ENCODE assay signal across 1 cellular context in genomic region chr19:38899447-38900219, GRCh38.
A peak's percentile ranks its signal among the peaks of the same experiment; 100 is the strongest.
TF ChIP-seq lines count a peak whose summit lies in the region.

Gene NFKBIB, plus strand, starts transcription at chr19:38899969. Its CDS starts 64 bp downstream, at chr19:38900033.
Gene SIRT2, minus strand, starts transcription at chr19:38899618. Its CDS starts 97 bp downstream, at chr19:38899521.

TF ChIP-seq in HEK293, 187 proteins besides CTCF, POLR2A, EP300 and RAD21 (continued from another document and continues in another):
- TF ChIP-seq ZNF248 (tag by site-specific recombination; IDR thresholded peaks at IDR 0.05) = no peak
- no peak for TF ChIP-seq BCL11B (tag by site-specific recombination; IDR thresholded peaks at IDR 0.05; ENCODE audit: low read depth)
- no peak; the same call in 1 of the 2 replicates for TF ChIP-seq ZFP3 (tag by site-specific recombination; IDR thresholded peaks at IDR 0.05; ENCODE audit: low read depth)
- TF ChIP-seq ZNF768 (tag by site-specific recombination; IDR thresholded peaks at IDR 0.05) = no peak
- peak; percentile 74; the same call in 1 of the 2 replicates for TF ChIP-seq INSM2 (tag by site-specific recombination; IDR thresholded peaks at IDR 0.05)
- no peak for TF ChIP-seq TCF7L2 (IDR thresholded peaks at IDR 0.05; ENCODE audit: borderline replicate concordance, low read depth, low read length)
- peak; percentile 99 for TF ChIP-seq SCRT1 (tag by site-specific recombination; IDR thresholded peaks at IDR 0.05; ENCODE audit: borderline replicate concordance)
- TF ChIP-seq, protein P1, sequence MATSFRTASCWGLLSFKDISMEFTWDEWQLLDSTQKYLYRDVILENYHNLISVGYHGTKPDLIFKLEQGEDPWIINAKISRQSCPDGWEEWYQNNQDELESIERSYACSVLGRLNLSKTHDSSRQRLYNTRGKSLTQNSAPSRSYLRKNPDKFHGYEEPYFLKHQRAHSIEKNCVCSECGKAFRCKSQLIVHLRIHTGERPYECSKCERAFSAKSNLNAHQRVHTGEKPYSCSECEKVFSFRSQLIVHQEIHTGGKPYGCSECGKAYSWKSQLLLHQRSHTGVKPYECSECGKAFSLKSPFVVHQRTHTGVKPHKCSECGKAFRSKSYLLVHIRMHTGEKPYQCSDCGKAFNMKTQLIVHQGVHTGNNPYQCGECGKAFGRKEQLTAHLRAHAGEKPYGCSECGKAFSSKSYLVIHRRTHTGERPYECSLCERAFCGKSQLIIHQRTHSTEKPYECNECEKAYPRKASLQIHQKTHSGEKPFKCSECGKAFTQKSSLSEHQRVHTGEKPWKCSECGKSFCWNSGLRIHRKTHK (tag by site-specific recombination; IDR thresholded peaks at IDR 0.05) = no peak
- peak; percentile 86; the same call in 1 of the 2 replicates for TF ChIP-seq HOXA7 (CRISPR knock-in tag; IDR thresholded peaks at IDR 0.05; ENCODE audit: borderline replicate concordance)
- TF ChIP-seq ZNF121 (tag by site-specific recombination; IDR thresholded peaks at IDR 0.05) = peak; percentile 100
- TF ChIP-seq ZNF266 (tag by site-specific recombination; IDR thresholded peaks at IDR 0.05; ENCODE audit: low read depth) = no peak
- TF ChIP-seq ZNF707 (tag by site-specific recombination; IDR thresholded peaks at IDR 0.05) = no peak
- no peak for TF ChIP-seq ZNF433 (tag by site-specific recombination; IDR thresholded peaks at IDR 0.05; ENCODE audit: low read depth)
- no peak; the same call in 1 of the 2 replicates for TF ChIP-seq ZNF221 (tag by site-specific recombination; IDR thresholded peaks at IDR 0.05; ENCODE audit: borderline replicate concordance)
- no peak for TF ChIP-seq ZNF830 (tag by site-specific recombination; IDR thresholded peaks at IDR 0.05; ENCODE audit: low read depth)
- TF ChIP-seq ZNF76 (tag by site-specific recombination; IDR thresholded peaks at IDR 0.05; ENCODE audit: borderline replicate concordance, low read depth) = peak; percentile 100
- TF ChIP-seq, protein P2, sequence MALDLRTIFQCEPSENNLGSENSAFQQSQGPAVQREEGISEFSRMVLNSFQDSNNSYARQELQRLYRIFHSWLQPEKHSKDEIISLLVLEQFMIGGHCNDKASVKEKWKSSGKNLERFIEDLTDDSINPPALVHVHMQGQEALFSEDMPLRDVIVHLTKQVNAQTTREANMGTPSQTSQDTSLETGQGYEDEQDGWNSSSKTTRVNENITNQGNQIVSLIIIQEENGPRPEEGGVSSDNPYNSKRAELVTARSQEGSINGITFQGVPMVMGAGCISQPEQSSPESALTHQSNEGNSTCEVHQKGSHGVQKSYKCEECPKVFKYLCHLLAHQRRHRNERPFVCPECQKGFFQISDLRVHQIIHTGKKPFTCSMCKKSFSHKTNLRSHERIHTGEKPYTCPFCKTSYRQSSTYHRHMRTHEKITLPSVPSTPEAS (tag by site-specific recombination; IDR thresholded peaks at IDR 0.05) = no peak; the same call in 1 of the 2 replicates
- TF ChIP-seq HOXC10 (CRISPR knock-in tag; IDR thresholded peaks at IDR 0.05) = no peak; the same call in 1 of the 2 replicates
- no peak for TF ChIP-seq ZNF133 (tag by site-specific recombination; IDR thresholded peaks at IDR 0.05)
- no peak for TF ChIP-seq ZNF416 (tag by site-specific recombination; IDR thresholded peaks at IDR 0.05)
- no peak for TF ChIP-seq ZNF658 (tag by site-specific recombination; IDR thresholded peaks at IDR 0.05)
- peak; percentile 99 for TF ChIP-seq ZNF629 (tag by site-specific recombination; IDR thresholded peaks at IDR 0.05)
- no peak for TF ChIP-seq ZNF23 (tag by site-specific recombination; IDR thresholded peaks at IDR 0.05; ENCODE audit: borderline replicate concordance)
- no peak; the same call in 1 of the 2 replicates for TF ChIP-seq ZNF175 (tag by site-specific recombination; IDR thresholded peaks at IDR 0.05)
- TF ChIP-seq ZFP37 (tag by site-specific recombination; IDR thresholded peaks at IDR 0.05) = peak; percentile 91; the same call in 1 of the 2 replicates
- peak; percentile 92; the same call in 1 of the 2 replicates for TF ChIP-seq ZNF777 (tag by site-specific recombination; IDR thresholded peaks at IDR 0.05; ENCODE audit: borderline replicate concordance)
- TF ChIP-seq GFI1B (tag by site-specific recombination; IDR thresholded peaks at IDR 0.05) = no peak
- TF ChIP-seq ZNF610 (tag by site-specific recombination; IDR thresholded peaks at IDR 0.05; ENCODE audit: borderline replicate concordance) = peak; percentile 19
- TF ChIP-seq ZNF37A (tag by site-specific recombination; IDR thresholded peaks at IDR 0.05) = no peak
- TF ChIP-seq ZNF148 (tag by site-specific recombination; IDR thresholded peaks at IDR 0.05; ENCODE audit: borderline replicate concordance) = no peak
- peak; percentile 36; the same call in 1 of the 2 replicates for TF ChIP-seq REST (tag by site-specific recombination; IDR thresholded peaks at IDR 0.05)
- TF ChIP-seq ZNF146 (tag by site-specific recombination; IDR thresholded peaks at IDR 0.05) = no peak
- no peak for TF ChIP-seq GLI2 (tag by site-specific recombination; IDR thresholded peaks at IDR 0.05; ENCODE audit: borderline replicate concordance, low read depth)
- peak; percentile 98 for TF ChIP-seq ZIC2 (tag by site-specific recombination; IDR thresholded peaks at IDR 0.05)
- TF ChIP-seq ZBTB1 (tag by site-specific recombination; IDR thresholded peaks at IDR 0.05) = no peak
- TF ChIP-seq ZSCAN30 (tag by site-specific recombination; IDR thresholded peaks at IDR 0.05) = peak; percentile 94
- TF ChIP-seq ZNF621 (tag by site-specific recombination; IDR thresholded peaks at IDR 0.05) = no peak
- no peak for TF ChIP-seq ZNF558 (tag by site-specific recombination; IDR thresholded peaks at IDR 0.05)
- TF ChIP-seq ZNF112 (tag by site-specific recombination; IDR thresholded peaks at IDR 0.05) = no peak
- TF ChIP-seq KLF7 (tag by site-specific recombination; IDR thresholded peaks at IDR 0.05; ENCODE audit: borderline replicate concordance) = peak; percentile 12; the same call in 1 of the 2 replicates
- TF ChIP-seq ZBTB26 (tag by site-specific recombination; optimal IDR thresholded peaks at IDR 0.05) = peak; percentile 98
- TF ChIP-seq ZNF660 (tag by site-specific recombination; IDR thresholded peaks at IDR 0.05) = peak; percentile 82
- TF ChIP-seq ZNF544 (tag by site-specific recombination; IDR thresholded peaks at IDR 0.05) = no peak
- no peak for TF ChIP-seq ZNF426 (tag by site-specific recombination; IDR thresholded peaks at IDR 0.05)
- peak; percentile 21; the same call in 1 of the 2 replicates for TF ChIP-seq ZNF18 (tag by site-specific recombination; IDR thresholded peaks at IDR 0.05)
- TF ChIP-seq ZNF791 (tag by site-specific recombination; IDR thresholded peaks at IDR 0.05) = no peak
- TF ChIP-seq ZNF549 (tag by site-specific recombination; IDR thresholded peaks at IDR 0.05) = no peak
- TF ChIP-seq, protein P3, sequence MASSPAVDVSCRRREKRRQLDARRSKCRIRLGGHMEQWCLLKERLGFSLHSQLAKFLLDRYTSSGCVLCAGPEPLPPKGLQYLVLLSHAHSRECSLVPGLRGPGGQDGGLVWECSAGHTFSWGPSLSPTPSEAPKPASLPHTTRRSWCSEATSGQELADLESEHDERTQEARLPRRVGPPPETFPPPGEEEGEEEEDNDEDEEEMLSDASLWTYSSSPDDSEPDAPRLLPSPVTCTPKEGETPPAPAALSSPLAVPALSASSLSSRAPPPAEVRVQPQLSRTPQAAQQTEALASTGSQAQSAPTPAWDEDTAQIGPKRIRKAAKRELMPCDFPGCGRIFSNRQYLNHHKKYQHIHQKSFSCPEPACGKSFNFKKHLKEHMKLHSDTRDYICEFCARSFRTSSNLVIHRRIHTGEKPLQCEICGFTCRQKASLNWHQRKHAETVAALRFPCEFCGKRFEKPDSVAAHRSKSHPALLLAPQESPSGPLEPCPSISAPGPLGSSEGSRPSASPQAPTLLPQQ (tag by site-specific recombination; IDR thresholded peaks at IDR 0.05) = peak; percentile 85
- TF ChIP-seq ZNF398 (tag by site-specific recombination; IDR thresholded peaks at IDR 0.05) = no peak
- no peak for TF ChIP-seq ZNF514 (tag by site-specific recombination; IDR thresholded peaks at IDR 0.05)
- peak; percentile 32 for TF ChIP-seq ZNF623 (tag by site-specific recombination; IDR thresholded peaks at IDR 0.05)
- no peak for TF ChIP-seq PRDM1 (tag by site-specific recombination; IDR thresholded peaks at IDR 0.05)
- peak; percentile 99 for TF ChIP-seq KLF16 (tag by site-specific recombination; IDR thresholded peaks at IDR 0.05)
